Comparison of ENCODE assay signal across 1 cellular context in the genomic region with DNA sequence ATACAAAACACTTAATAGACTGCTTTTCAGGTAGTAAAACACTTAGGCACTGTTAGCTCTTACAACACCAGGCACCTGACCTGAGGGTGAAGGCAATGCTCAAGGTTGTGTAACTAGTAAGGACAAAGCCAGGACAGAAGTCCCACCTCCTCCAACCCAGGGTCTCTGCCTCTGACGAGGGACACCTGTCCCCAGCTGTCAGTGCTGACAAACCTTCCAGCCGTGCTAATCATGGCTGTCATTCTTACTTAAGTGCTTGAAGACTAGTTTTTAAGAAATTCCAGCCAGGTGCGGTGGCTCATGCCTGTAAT.
TF ChIP-seq lines count a peak whose summit lies in the region.

No MANE protein-coding gene starts in this region.

TF ChIP-seq in SK-N-SH, 30 proteins besides CTCF, POLR2A, EP300 and RAD21 (continued from another document):
- TF ChIP-seq FOXM1 (IDR thresholded peaks at IDR 0.05; ENCODE audit: low read depth) (no peak), RCOR1 (IDR thresholded peaks at IDR 0.05; ENCODE audit: low read length) (no peak)
